In genomic region chr1:164709108-164709507, GRCh38 we compare ENCODE assay signal across 20 cellular contexts.
DNase-seq lines count a peak whose midpoint lies in the region; ATAC-seq and TF ChIP-seq lines count a peak whose summit lies in the region.
"Had no signal": no experiment of that assay in that cellular context is flagged by ENCODE, and none has a peak within 500 bp of the region (broad histone marks: within the 10 kb centered on the region; RNA-seq: fewer than 3 reads in every experiment).

No MANE protein-coding gene starts in this region.

- no peak overlapping the region for H3K4me3 Mint-ChIP-seq in activated T-cell treated with anti-CD3 and anti-CD28 coated beads, Interleukin-2, amount 50 U/mL, for 72 hours
- peak overlapping the region in 1 of 5 experiments; percentile 29 for H3K4me3 Mint-ChIP-seq in brain
- H3K4me3 Mint-ChIP-seq in mesothelial cell of epicardium, result no peak overlapping the region
- H3K4me3 Mint-ChIP-seq: activated B cell treated with CpG ODN at 0.5 μM for 24 hours; activated naive CD8-positive, alpha-beta T cell treated with anti-CD3 and anti-CD28 coated beads for 36 hours; activated T-helper 1 cell treated with anti-CD3 and anti-CD28 coated beads, Interleukin-12 subunit alpha, Interleukin-12 subunit beta, Interleukin-2, Interleukin-4 antibody, amounts not matched to agents 30 ng/mL and 10 ng/mL and 1 ng/mL, durations not matched to agents 14 hours and 24 hours and 36 hours had no signal

- peaks cover 88% of the 10 kb centered on the region for H3K4me1 ChIP-seq in vagina

- H3K27me3 Mint-ChIP-seq in activated T-cell treated with anti-CD3 and anti-CD28 coated beads, Interleukin-2, amount 50 U/mL, for 72 hours (ENCODE audit: low read depth), result no peaks in the 10 kb centered on the region
- no peaks in the 10 kb centered on the region for H3K27me3 Mint-ChIP-seq in brain
- no peaks in the 10 kb centered on the region for H3K27me3 Mint-ChIP-seq in mesothelial cell of epicardium (ENCODE audit: low read depth)

- TF ChIP-seq POLR2A in vagina (IDR thresholded peaks at IDR 0.05), result no peak

- no peak for TF ChIP-seq CTCF in brain (conservative IDR thresholded peaks at IDR 0.05)
- TF ChIP-seq CTCF in mesothelial cell of epicardium (IDR thresholded peaks at IDR 0.05; ENCODE audit: unreplicated experiment), result no peak
- TF ChIP-seq CTCF in vagina (IDR thresholded peaks at IDR 0.05), result no peak

- H3K36me3 Mint-ChIP-seq in activated T-cell treated with anti-CD3 and anti-CD28 coated beads, Interleukin-2, amount 50 U/mL, for 72 hours (ENCODE audit: insufficient read depth in 2 of 2), result no peaks in the 10 kb centered on the region
- H3K36me3 Mint-ChIP-seq in brain (no peaks in the 10 kb centered on the region), mesothelial cell of epicardium (peaks cover 5% of the 10 kb centered on the region)
- H3K36me3 Mint-ChIP-seq: activated naive CD8-positive, alpha-beta T cell treated with anti-CD3 and anti-CD28 coated beads for 36 hours had no signal

- intact Hi-C loops in vagina (cut with DNase I), result no loop called here

- no peaks in the 10 kb centered on the region for H3K9me3 ChIP-seq in vagina
- H3K9me3 ChIP-seq: suprapubic skin had no signal

- no peaks in the 10 kb centered on the region for H3K36me3 ChIP-seq in vagina
- H3K36me3 ChIP-seq: suprapubic skin had no signal

- peak overlapping the region; percentile 25 for H3K27ac ChIP-seq in vagina
- H3K27ac ChIP-seq: HL-60, KMS-11, suprapubic skin had no signal

- H3K27me3 ChIP-seq in vagina, result no peaks in the 10 kb centered on the region
- H3K27me3 ChIP-seq: suprapubic skin had no signal

- H3K9me3 Mint-ChIP-seq in activated T-cell treated with anti-CD3 and anti-CD28 coated beads, Interleukin-2, amount 50 U/mL, for 72 hours, result no peaks in the 10 kb centered on the region
- no peaks in the 10 kb centered on the region for H3K9me3 Mint-ChIP-seq in brain
- no peaks in the 10 kb centered on the region for H3K9me3 Mint-ChIP-seq in mesothelial cell of epicardium
- H3K9me3 Mint-ChIP-seq: activated B cell treated with CpG ODN at 0.5 μM for 24 hours; activated naive CD8-positive, alpha-beta T cell treated with anti-CD3 and anti-CD28 coated beads for 36 hours; activated T-helper 1 cell treated with anti-CD3 and anti-CD28 coated beads, Interleukin-12 subunit alpha, Interleukin-12 subunit beta, Interleukin-2, Interleukin-4 antibody, amounts not matched to agents 30 ng/mL and 10 ng/mL and 1 ng/mL, durations not matched to agents 14 hours and 24 hours and 36 hours had no signal

- ATAC-seq in activated T-cell treated with anti-CD3 and anti-CD28 coated beads, Interleukin-2, amount 50 U/mL, for 72 hours (replicated peaks in 1 of 2), result no peak
- ATAC-seq in HG02678 (IDR thresholded peaks at IDR 0.05; ENCODE audit: unreplicated experiment) (no peak), HG03342 (IDR thresholded peaks at IDR 0.05; ENCODE audit: unreplicated experiment) (no peak), HG03378 (IDR thresholded peaks at IDR 0.05; ENCODE audit: unreplicated experiment) (no peak)

- H3K4me3 ChIP-seq in vagina, result no peak overlapping the region
- H3K4me3 ChIP-seq: suprapubic skin had no signal

- H3K27ac Mint-ChIP-seq in activated T-cell treated with anti-CD3 and anti-CD28 coated beads, Interleukin-2, amount 50 U/mL, for 72 hours, result peak overlapping the region; percentile 15
- H3K27ac Mint-ChIP-seq in brain, result peak overlapping the region; percentile 64 to 96 (median 82)
- H3K27ac Mint-ChIP-seq in mesothelial cell of epicardium, result peak overlapping the region; percentile 85
- H3K27ac Mint-ChIP-seq: activated B cell treated with CpG ODN at 0.5 μM for 24 hours; activated naive CD8-positive, alpha-beta T cell treated with anti-CD3 and anti-CD28 coated beads for 36 hours; activated T-helper 1 cell treated with anti-CD3 and anti-CD28 coated beads, Interleukin-12 subunit alpha, Interleukin-12 subunit beta, Interleukin-2, Interleukin-4 antibody, amounts not matched to agents 30 ng/mL and 10 ng/mL and 1 ng/mL, durations not matched to agents 14 hours and 24 hours and 36 hours had no signal

- DNase-seq in activated T-cell treated with anti-CD3 and anti-CD28 coated beads, Interleukin-2, amount 50 U/mL, for 72 hours, result no peak
- no peak for DNase-seq in activated T-cell treated with anti-CD3 and anti-CD28 coated beads, Interleukin-2, amount 50 U/mL, for 1 hour
- DNase-seq in mesothelial cell of epicardium (ENCODE audit: low spot score in 2 of 2, unreplicated experiment in 2 of 2) (no peak), vagina (ENCODE audit: extremely low spot score in 2 of 2) (no peak)
- DNase-seq: activated B cell treated with CpG ODN at 0.5 μM for 24 hours; activated naive CD8-positive, alpha-beta T cell treated with anti-CD3 and anti-CD28 coated beads for 36 hours; C1 segment of cervical spinal cord; NCI-H1105 treated with DMSO at 0.1 percent for 48 hours; NCI-H82; occipital lobe; stimulated activated CD4-positive, alpha-beta T cell treated with anti-CD3 and anti-CD28 coated beads, Interleukin-4, amount 100 ng/mL, for 1 hour; T-helper 1 cell had no signal

- H3K4me1 Mint-ChIP-seq in activated T-cell treated with anti-CD3 and anti-CD28 coated beads, Interleukin-2, amount 50 U/mL, for 72 hours (ENCODE audit: low read depth), result no peaks in the 10 kb centered on the region
- peaks cover 100% of the 10 kb centered on the region for H3K4me1 Mint-ChIP-seq in brain
- H3K4me1 Mint-ChIP-seq in mesothelial cell of epicardium, result peaks cover 92% of the 10 kb centered on the region
- H3K4me1 Mint-ChIP-seq: activated B cell treated with CpG ODN at 0.5 μM for 24 hours; activated naive CD8-positive, alpha-beta T cell treated with anti-CD3 and anti-CD28 coated beads for 36 hours had no signal

Comparison
In these comparisons a context has a peak if more than half of its experiments do, and no peak if none do; other contexts are left out.
1. H3K27ac Mint-ChIP-seq: peak in every context shown above with its lines; median percentile 85 in mesothelial cell of epicardium; 82 in brain; 15 in activated T-cell treated with anti-CD3 and anti-CD28 coated beads, Interleukin-2, amount 50 U/mL, for 72 hours.